29 cellular contexts compared by ENCODE assay signal in the genomic region with DNA sequence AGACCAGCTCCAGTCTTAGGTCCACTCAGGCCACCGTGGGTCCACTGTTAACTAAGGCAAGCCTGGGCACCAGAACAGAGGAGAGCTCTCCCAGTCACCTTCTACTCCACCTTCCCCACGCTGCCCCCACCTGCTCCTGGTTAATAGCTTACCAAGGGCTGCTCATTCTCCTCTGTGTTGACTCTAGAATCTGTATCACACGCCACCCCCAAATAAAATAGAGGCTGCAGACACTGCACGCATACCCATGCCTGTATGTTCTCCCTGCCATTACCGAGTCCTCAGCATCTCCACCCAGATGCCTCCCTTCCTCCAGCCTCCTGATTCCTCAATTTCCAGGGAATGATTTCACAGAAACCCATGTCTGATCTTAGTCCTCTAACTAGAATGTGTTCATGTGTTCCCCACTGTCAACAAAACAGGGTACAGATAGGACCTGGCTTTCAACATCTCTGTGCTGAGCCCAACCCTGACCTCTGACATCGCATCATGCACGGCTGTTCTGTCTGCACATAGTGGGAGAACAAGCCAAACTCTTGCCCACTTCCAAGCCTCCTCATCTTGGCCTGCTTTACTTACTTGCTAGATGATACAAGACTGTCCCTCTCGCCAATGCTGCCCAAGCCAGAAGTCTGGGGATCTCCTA. TPM values are rescaled to one million over a fixed set of nuclear protein-coding genes. Genes with fewer than 3 reads are reported as not detected.
DNase-seq lines count a peak whose midpoint lies in the region; ATAC-seq, FAIRE-seq and TF ChIP-seq lines count a peak whose summit lies in the region.
"Had no signal": no experiment of that assay in that cellular context is flagged by ENCODE, and none has a peak within 500 bp of the region (broad histone marks: within the 10 kb centered on the region; RNA-seq: fewer than 3 reads in every experiment).

No MANE protein-coding gene starts in this region.

- no peaks in the 10 kb centered on the region for H3K9me3 Mint-ChIP-seq in stimulated activated naive CD8-positive, alpha-beta T cell treated with anti-CD3 and anti-CD28 coated beads, Interleukin-15, amount 100 ng/mL, for 72 hours
- H3K9me3 Mint-ChIP-seq: activated T-cell treated with anti-CD3 and anti-CD28 coated beads, Interleukin-2, amount 50 U/mL, for 4 hours; memory B cell; naive B cell had no signal

- intact Hi-C loops in right lobe of liver (cut with DNase I) = loop anchor here in 1 of 2 donors (5.0 kb wide), 1 partner anchor 44 kb away; no protein-coding TSS in a partner anchor

- peak; percentile 26 for ATAC-seq in stimulated activated naive CD8-positive, alpha-beta T cell treated with anti-CD3 and anti-CD28 coated beads, Interleukin-15, amount 100 ng/mL, for 72 hours
- no peak for ATAC-seq in stimulated activated naive CD8-positive, alpha-beta T cell treated with anti-CD3 and anti-CD28 coated beads, Interleukin-15, Interleukin-2, amounts not matched to agents 100 U/mL and 50 U/mL, for 24 hours
- ATAC-seq in right lobe of liver = peak; percentile 88 to 92 (median 90)
- ATAC-seq in HG02870 (IDR thresholded peaks at IDR 0.05; ENCODE audit: unreplicated experiment) = no peak
- ATAC-seq: A549; activated T-cell treated with anti-CD3 and anti-CD28 coated beads, Interleukin-2, amount 50 U/mL, for 4 hours; PC-3; Right ventricle myocardium inferior had no signal

- peak overlapping the region in 2 of 3 donors; percentile 49 to 68 for H3K27ac ChIP-seq in right lobe of liver
- H3K27ac ChIP-seq: A549, brain microvascular endothelial cell, HL-60, neutrophil, tibial nerve had no signal

- H3K4me1 Mint-ChIP-seq in stimulated activated naive CD8-positive, alpha-beta T cell treated with anti-CD3 and anti-CD28 coated beads, Interleukin-15, amount 100 ng/mL, for 72 hours = no peaks in the 10 kb centered on the region
- H3K4me1 Mint-ChIP-seq: memory B cell had no signal

- WGBS in right lobe of liver (ENCODE audit: insufficient coverage, low coverage, low lambda C conversion rate, missing lambda C conversion rate) = 29% methylated on average over 7 of the region's 8 CpGs

- H3K36me3 ChIP-seq in bronchial epithelial cell (ENCODE audit: control insufficient read depth, insufficient read depth, low read length) = no peaks in the 10 kb centered on the region
- no peaks in the 10 kb centered on the region for H3K36me3 ChIP-seq in right lobe of liver
- H3K36me3 ChIP-seq: brain microvascular endothelial cell, neutrophil had no signal

- H3K9me3 ChIP-seq in right lobe of liver = no peaks in the 10 kb centered on the region
- H3K9me3 ChIP-seq: A549, BE2C, neutrophil, tibial nerve had no signal

- H3K4me3 ChIP-seq in bronchial epithelial cell (ENCODE audit: low read depth, low read length) (no peak overlapping the region), right lobe of liver (no peak overlapping the region)
- H3K4me3 ChIP-seq: A549, tibial nerve had no signal

- no peak for DNase-seq in stimulated activated naive CD8-positive, alpha-beta T cell treated with anti-CD3 and anti-CD28 coated beads, Interleukin-15, amount 100 ng/mL, for 72 hours
- no peak for DNase-seq in stimulated activated naive CD8-positive, alpha-beta T cell treated with anti-CD3 and anti-CD28 coated beads, Interleukin-15, Interleukin-2, amounts not matched to agents 100 U/mL and 50 U/mL, for 24 hours
- DNase-seq in bronchial epithelial cell (ENCODE audit: low read depth) (no peak), right lobe of liver (peak; percentile 76 to 92 (median 91)), GM10248 (ENCODE audit: extremely low spot score) (no peak), inferior parietal cortex (ENCODE audit: extremely low spot score) (no peak), cerebellar nuclear complex (lab: John Stamatoyannopoulos, UW) (no peak)
- DNase-seq: activated CD4-positive, alpha-beta T cell treated with anti-CD3 and anti-CD28 coated beads for 48 hours; activated T-cell treated with anti-CD3 and anti-CD28 coated beads, Interleukin-2, amount 50 U/mL, for 4 hours; BE2C; brain microvascular endothelial cell; DMS79; effector memory CD4-positive, alpha-beta T cell; GF-D8; Kasumi-1; kidney glomerular epithelial cell; naive B cell; NCI-H1436; NK-92 treated with Interleukin-12 subunit alpha and Interleukin-12 subunit beta, amount 100 ng/mL, for 24 hours; PC-3; stimulated activated CD8-positive, alpha-beta memory T cell treated with anti-CD3 and anti-CD28 coated beads, Interleukin-4, amount 100 ng/mL, for 48 hours had no signal

- no peak for TF ChIP-seq CTCF in bronchial epithelial cell (IDR thresholded peaks at IDR 0.05; ENCODE audit: insufficient read depth, low read length, severe bottlenecking)
- TF ChIP-seq CTCF in right lobe of liver (IDR thresholded peaks at IDR 0.05) = no peak
- TF ChIP-seq CTCF in GM10248 (IDR thresholded peaks at IDR 0.05; ENCODE audit: control extremely low read depth, extremely low read depth, low read depth, missing control alignments) = no peak

- CTCF ChIA-PET in GM10248 (lab: Yijun Ruan, JAX) = interaction anchor here (1.1 kb wide), 1 partner anchor 11 kb away, joined by 4 read pairs; no protein-coding TSS in a partner anchor

- no peak for TF ChIP-seq POLR2A in right lobe of liver (IDR thresholded peaks at IDR 0.05)

- H3K27ac Mint-ChIP-seq in stimulated activated naive CD8-positive, alpha-beta T cell treated with anti-CD3 and anti-CD28 coated beads, Interleukin-15, amount 100 ng/mL, for 72 hours = peak overlapping the region in 1 of 2 donors; percentile 10
- H3K27ac Mint-ChIP-seq: memory B cell had no signal

- H3K4me1 ChIP-seq in right lobe of liver = peaks cover 0 to 54% (median 25%) of the 10 kb centered on the region in 4 donors

- FAIRE-seq in bronchial epithelial cell (lab: Jason Lieb, UNC) = peak; percentile 7
- FAIRE-seq: A549, GM18507 had no signal

- POLR2A ChIA-PET in GM10248 (lab: Yijun Ruan, JAX) = no interaction called here

- no peak overlapping the region for H3K4me3 Mint-ChIP-seq in stimulated activated naive CD8-positive, alpha-beta T cell treated with anti-CD3 and anti-CD28 coated beads, Interleukin-15, amount 100 ng/mL, for 72 hours
- H3K4me3 Mint-ChIP-seq: activated T-cell treated with anti-CD3 and anti-CD28 coated beads, Interleukin-2, amount 50 U/mL, for 4 hours; memory B cell; naive B cell had no signal

- H3K27me3 Mint-ChIP-seq in stimulated activated naive CD8-positive, alpha-beta T cell treated with anti-CD3 and anti-CD28 coated beads, Interleukin-15, amount 100 ng/mL, for 72 hours = no peaks in the 10 kb centered on the region
- H3K27me3 Mint-ChIP-seq: memory B cell, naive B cell had no signal

- H3K27me3 ChIP-seq in bronchial epithelial cell (ENCODE audit: control insufficient read depth, insufficient read depth, low read length) (peaks cover 2% of the 10 kb centered on the region), right lobe of liver (no peaks in the 10 kb centered on the region)
- H3K27me3 ChIP-seq: BE2C, brain microvascular endothelial cell, neutrophil, tibial nerve had no signal

RNA-seq across cellular contexts. Expression of gene SMCO4, which starts 49.8 kb away (rescaled TPM):
- total RNA-seq in bronchial epithelial cell (2.4 and 18.1 TPM in 2 replicates), right lobe of liver (100 to 1,000 TPM in 1 of 6 experiments, 10 to 100 TPM in 5; 43.5 to 106 (median 51.8) TPM)

Comparison
In these comparisons a context has a peak if more than half of its experiments do, and no peak if none do; other contexts are left out.
1. ATAC-seq: peak in stimulated activated naive CD8-positive, alpha-beta T cell treated with anti-CD3 and anti-CD28 coated beads, Interleukin-15, amount 100 ng/mL, for 72 hours (single experiment) and right lobe of liver (4 of 4); none in stimulated activated naive CD8-positive, alpha-beta T cell treated with anti-CD3 and anti-CD28 coated beads, Interleukin-15, Interleukin-2, amounts not matched to agents 100 U/mL and 50 U/mL, for 24 hours (single experiment) and HG02870 (single experiment).
2. DNase-seq: peak in right lobe of liver (3 of 3); none in stimulated activated naive CD8-positive, alpha-beta T cell treated with anti-CD3 and anti-CD28 coated beads, Interleukin-15, amount 100 ng/mL, for 72 hours (0 of 2), stimulated activated naive CD8-positive, alpha-beta T cell treated with anti-CD3 and anti-CD28 coated beads, Interleukin-15, Interleukin-2, amounts not matched to agents 100 U/mL and 50 U/mL, for 24 hours (single experiment), bronchial epithelial cell (single experiment), GM10248 (single experiment), inferior parietal cortex (single experiment) and cerebellar nuclear complex (0 of 2).